Comparison of ENCODE assay signal across 18 cellular contexts in the genomic region with DNA sequence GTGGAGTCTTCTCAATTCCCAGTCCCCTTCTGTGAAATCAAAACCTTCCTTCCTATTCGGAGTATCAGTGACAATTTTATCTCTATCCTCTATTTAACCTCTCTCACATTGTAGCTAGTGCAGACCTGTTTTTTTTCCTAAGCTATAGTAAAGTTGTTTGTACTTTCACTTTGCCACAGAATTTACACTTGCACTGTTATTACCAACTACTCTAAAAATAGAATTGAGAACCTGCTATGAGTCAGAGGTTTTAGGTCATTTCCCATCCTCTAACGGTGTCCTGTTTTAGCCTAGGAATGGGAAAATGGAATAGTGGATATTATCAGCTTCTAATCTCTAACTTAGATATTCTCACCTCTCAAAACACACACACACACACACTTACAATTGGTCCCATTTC.
DNase-seq lines count a peak whose midpoint lies in the region; ATAC-seq, FAIRE-seq and TF ChIP-seq lines count a peak whose summit lies in the region.
"Had no signal": no experiment of that assay in that cellular context is flagged by ENCODE, and none has a peak within 500 bp of the region (broad histone marks: within the 10 kb centered on the region; RNA-seq: fewer than 3 reads in every experiment).

No MANE protein-coding gene starts in this region.

- H3K79me1 ChIP-seq in mesendoderm (ENCODE audit: low read length), result no peaks in the 10 kb centered on the region

- H3K4me3 Mint-ChIP-seq in astrocyte (ENCODE audit: unreplicated experiment), result no peak overlapping the region
- no peak overlapping the region for H3K4me3 Mint-ChIP-seq in stimulated activated effector memory CD8-positive, alpha-beta T cell treated with anti-CD3 and anti-CD28 coated beads, Interleukin-12 subunit alpha, Interleukin-12 subunit beta, amount 100 ng/mL, for 72 hours
- H3K4me3 Mint-ChIP-seq: nephron progenitor cell had no signal

- H3K18ac ChIP-seq in mesendoderm (ENCODE audit: low read length), result no peak overlapping the region

- H2BK5ac ChIP-seq in mesendoderm (ENCODE audit: low read length), result no peak overlapping the region

- no peak overlapping the region for H2BK15ac ChIP-seq in mesendoderm (replicated peaks; ENCODE audit: low read depth)

- no peak overlapping the region for H4K5ac ChIP-seq in mesendoderm (ENCODE audit: low read length)

- no peaks in the 10 kb centered on the region for H3K36me3 Mint-ChIP-seq in astrocyte (ENCODE audit: low read depth, unreplicated experiment)
- no peaks in the 10 kb centered on the region for H3K36me3 Mint-ChIP-seq in stimulated activated effector memory CD8-positive, alpha-beta T cell treated with anti-CD3 and anti-CD28 coated beads, Interleukin-12 subunit alpha, Interleukin-12 subunit beta, amount 100 ng/mL, for 72 hours

- no peak overlapping the region for H3K23ac ChIP-seq in mesendoderm (ENCODE audit: low read length)

- H3K9me3 Mint-ChIP-seq in astrocyte (ENCODE audit: unreplicated experiment), result no peaks in the 10 kb centered on the region
- H3K9me3 Mint-ChIP-seq in stimulated activated effector memory CD8-positive, alpha-beta T cell treated with anti-CD3 and anti-CD28 coated beads, Interleukin-12 subunit alpha, Interleukin-12 subunit beta, amount 100 ng/mL, for 72 hours, result peaks cover 14% of the 10 kb centered on the region

- H2AFZ ChIP-seq in astrocyte (ENCODE audit: low read depth, low read length), result no peak overlapping the region

- H3K79me2 ChIP-seq in astrocyte (ENCODE audit: insufficient read depth, low read length) (no peaks in the 10 kb centered on the region), mesendoderm (ENCODE audit: control insufficient read depth, insufficient read depth, low read length) (no peaks in the 10 kb centered on the region)

- H3K27ac ChIP-seq in astrocyte (ENCODE audit: low read depth, low read length) (no peak overlapping the region), mesendoderm (ENCODE audit: low read depth, low read length) (no peak overlapping the region)
- H3K27ac ChIP-seq: A549, SK-N-MC, testis had no signal

- H3K4me1 ChIP-seq in astrocyte (ENCODE audit: insufficient read depth, low read length), result no peaks in the 10 kb centered on the region
- no peaks in the 10 kb centered on the region for H3K4me1 ChIP-seq in mesendoderm (ENCODE audit: control insufficient read depth, low read depth, low read length)
- H3K4me1 ChIP-seq: A549, testis had no signal

- no peak overlapping the region for H3K56ac ChIP-seq in mesendoderm (ENCODE audit: low read length)

- no peak overlapping the region for H2BK120ac ChIP-seq in mesendoderm (ENCODE audit: low read depth, low read length)

- H4K20me1 ChIP-seq in astrocyte (ENCODE audit: insufficient read depth, low read length), result no peaks in the 10 kb centered on the region

- H3K4me2 ChIP-seq in astrocyte (ENCODE audit: low read length) (no peak overlapping the region), mesendoderm (ENCODE audit: low read length) (no peak overlapping the region)
- H3K4me2 ChIP-seq: A549 had no signal

- peaks cover 8% of the 10 kb centered on the region for H3K4me1 Mint-ChIP-seq in astrocyte (ENCODE audit: low read depth, unreplicated experiment)
- no peaks in the 10 kb centered on the region for H3K4me1 Mint-ChIP-seq in stimulated activated effector memory CD8-positive, alpha-beta T cell treated with anti-CD3 and anti-CD28 coated beads, Interleukin-12 subunit alpha, Interleukin-12 subunit beta, amount 100 ng/mL, for 72 hours
- H3K4me1 Mint-ChIP-seq: nephron progenitor cell had no signal

- no peak overlapping the region for H3K27ac Mint-ChIP-seq in astrocyte (ENCODE audit: unreplicated experiment)
- H3K27ac Mint-ChIP-seq in stimulated activated effector memory CD8-positive, alpha-beta T cell treated with anti-CD3 and anti-CD28 coated beads, Interleukin-12 subunit alpha, Interleukin-12 subunit beta, amount 100 ng/mL, for 72 hours, result no peak overlapping the region
- H3K27ac Mint-ChIP-seq: nephron progenitor cell had no signal

- TF ChIP-seq CTCF in astrocyte (IDR thresholded peaks at IDR 0.05; ENCODE audit: insufficient read depth, low read depth, low read length), result no peak

- DNase-seq in NOMO-1 treated with DMSO at 0.1 percent for 48 hours (lab: John Stamatoyannopoulos, UW; ENCODE audit: unreplicated experiment), result peak; percentile 7
- DNase-seq in NOMO-1 treated with dmso at 0.1 percent for 144 hours (lab: John Stamatoyannopoulos, UW; ENCODE audit: unreplicated experiment), result no peak
- DNase-seq in M059J (ENCODE audit: low read depth), result peak; percentile 44
- DNase-seq in astrocyte (ENCODE audit: low read depth), result peak; percentile 35
- peak; percentile 11 for DNase-seq in mesendoderm
- no peak for DNase-seq in stimulated activated effector memory CD8-positive, alpha-beta T cell treated with anti-CD3 and anti-CD28 coated beads, Interleukin-12 subunit alpha, Interleukin-12 subunit beta, amount 100 ng/mL, for 72 hours (ENCODE audit: low spot score in 2 of 2)
- DNase-seq in midbrain (lab: John Stamatoyannopoulos, UW), result no peak
- DNase-seq in superior temporal gyrus (ENCODE audit: extremely low spot score), result no peak
- DNase-seq: activated effector memory CD4-positive, alpha-beta T cell treated with anti-CD3 and anti-CD28 coated beads, Interleukin-2, amount 50 U/mL, for 16 hours; MG63; NCI-H2081 treated with DMSO at 0.1 percent for 48 hours; nephron progenitor cell; stimulated activated CD4-positive, alpha-beta T cell treated with anti-CD3 and anti-CD28 coated beads, Interleukin-1b, Interleukin-23, amount 100 ng/mL, for 48 hours; testis had no signal

- WGBS in mesendoderm (ENCODE audit: extremely low coverage, insufficient coverage, low lambda C conversion rate), result no CpG with 5 or more reads among the region's 2 CpGs

- H3K27me3 Mint-ChIP-seq in astrocyte (ENCODE audit: low read depth, unreplicated experiment), result no peaks in the 10 kb centered on the region

- H3K4ac ChIP-seq in mesendoderm (ENCODE audit: low read depth, low read length), result no peak overlapping the region

- no peak overlapping the region for H3K4me3 ChIP-seq in astrocyte (ENCODE audit: insufficient read depth, low read depth, low read length)
- H3K4me3 ChIP-seq in mesendoderm (ENCODE audit: low read length), result no peak overlapping the region
- H3K4me3 ChIP-seq: A549, lung, MG63, SK-N-MC, testis had no signal

- H3K9ac ChIP-seq in astrocyte (ENCODE audit: low read length) (no peak overlapping the region), mesendoderm (ENCODE audit: low read length) (no peak overlapping the region)

- ATAC-seq in stimulated activated effector memory CD8-positive, alpha-beta T cell treated with anti-CD3 and anti-CD28 coated beads, Interleukin-12 subunit alpha, Interleukin-12 subunit beta, amount 100 ng/mL, for 72 hours, result no peak
- ATAC-seq: A549 had no signal

- H3K27me3 ChIP-seq in astrocyte (ENCODE audit: insufficient read depth, low read length) (no peaks in the 10 kb centered on the region), mesendoderm (ENCODE audit: insufficient read depth, low read length, poor library complexity) (no peaks in the 10 kb centered on the region)
- H3K27me3 ChIP-seq: MG63, testis had no signal

- no peak overlapping the region for H2AK5ac ChIP-seq in mesendoderm (ENCODE audit: low read length)

- H3K36me3 ChIP-seq in astrocyte (ENCODE audit: insufficient read depth, low read length) (no peaks in the 10 kb centered on the region), mesendoderm (ENCODE audit: control insufficient read depth, insufficient read depth, low read length) (no peaks in the 10 kb centered on the region)
- H3K36me3 ChIP-seq: MG63 had no signal

- no peak for FAIRE-seq in astrocyte (lab: Jason Lieb, UNC)
- FAIRE-seq: A549, G401.6 had no signal

- no peaks in the 10 kb centered on the region for H3K9me3 ChIP-seq in astrocyte (ENCODE audit: insufficient read depth, low read depth, low read length)
- H3K9me3 ChIP-seq: A549, MG63, testis had no signal

- no peak overlapping the region for H4K8ac ChIP-seq in mesendoderm (ENCODE audit: low read depth, low read length)

Comparison
In these comparisons a context has a peak if more than half of its experiments do, and no peak if none do; other contexts are left out.
1. DNase-seq: peak in NOMO-1 treated with DMSO at 0.1 percent for 48 hours (single experiment), M059J (single experiment), astrocyte (single experiment) and mesendoderm (single experiment); none in NOMO-1 treated with dmso at 0.1 percent for 144 hours (single experiment), stimulated activated effector memory CD8-positive, alpha-beta T cell treated with anti-CD3 and anti-CD28 coated beads, Interleukin-12 subunit alpha, Interleukin-12 subunit beta, amount 100 ng/mL, for 72 hours (0 of 2), midbrain (single experiment) and superior temporal gyrus (single experiment).